8 cellular contexts compared by ENCODE assay signal in genomic region chr11:34358666-34359547, GRCh38. TPM values are rescaled to one million over a fixed set of nuclear protein-coding genes. Genes with fewer than 3 reads are reported as not detected.
A peak's percentile ranks its signal among the peaks of the same experiment; 100 is the strongest.
DNase-seq lines count a peak whose midpoint lies in the region; TF ChIP-seq lines count a peak whose summit lies in the region.

No MANE protein-coding gene starts in this region.

- TF ChIP-seq CTCF in AG04450 (IDR thresholded peaks at IDR 0.05; ENCODE audit: low read depth, low read length): peak; percentile 86
- TF ChIP-seq CTCF in right atrium auricular region (IDR thresholded peaks at IDR 0.05): peak; percentile 65 to 89
- peak; percentile 64 to 95 (median 88) for TF ChIP-seq CTCF in prostate gland (IDR thresholded peaks at IDR 0.05)
- TF ChIP-seq CTCF in uterus (IDR thresholded peaks at IDR 0.05): peak; percentile 75 to 96 (median 94)

- H3K4me3 ChIP-seq in AG04450 (ENCODE audit: low read depth, low read length): peak overlapping the region; percentile 58
- peak overlapping the region; percentile 38 to 77 for H3K4me3 ChIP-seq in right atrium auricular region
- peak overlapping the region; percentile 32 to 53 for H3K4me3 ChIP-seq in prostate gland
- H3K4me3 ChIP-seq in uterus: peak overlapping the region; percentile 41 to 47

- peaks cover 25% of the 10 kb centered on the region for H3K27me3 ChIP-seq in AG04450 (ENCODE audit: control insufficient read depth, insufficient read depth, low read length)
- H3K27me3 ChIP-seq in right atrium auricular region: no peaks in the 10 kb centered on the region
- H3K27me3 ChIP-seq in prostate gland (replicated peaks; ENCODE audit: insufficient read depth): no peaks in the 10 kb centered on the region
- H3K27me3 ChIP-seq in uterus: no peaks in the 10 kb centered on the region

- H3K27ac ChIP-seq in AG04450 (ENCODE audit: low read depth, low read length) (no peak overlapping the region), right atrium auricular region (peak overlapping the region; percentile 56 to 70), prostate gland (peak overlapping the region; percentile 76 to 79), uterus (peak overlapping the region; percentile 85 to 87)

- WGBS in prostate gland: under 1% methylated on average over 29 of the region's 41 CpGs

- H3K36me3 ChIP-seq in right atrium auricular region (no peaks in the 10 kb centered on the region), prostate gland (no peaks in the 10 kb centered on the region), uterus (no peaks in the 10 kb centered on the region)

- in situ Hi-C loops in GM18951 (cut with MboI; ENCODE audit: low sequenced_read_pairs, unreplicated experiment): no loop called here

- peak; percentile 25 for TF ChIP-seq POLR2A in GM18951 (IDR thresholded peaks at IDR 0.05; ENCODE audit: extremely low read depth, insufficient read depth, insufficient read length)
- peak; percentile 21 for TF ChIP-seq POLR2A in prostate gland (IDR thresholded peaks at IDR 0.05)
- peak in 1 of 2 donors; percentile 30 for TF ChIP-seq POLR2A in uterus (IDR thresholded peaks at IDR 0.05)

- H3K9me3 ChIP-seq in AG04450 (ENCODE audit: control insufficient read depth, insufficient read depth, low read length): no peaks in the 10 kb centered on the region; the same call in 1 of the 2 replicates
- H3K9me3 ChIP-seq in right atrium auricular region: no peaks in the 10 kb centered on the region
- no peaks in the 10 kb centered on the region for H3K9me3 ChIP-seq in prostate gland
- no peaks in the 10 kb centered on the region for H3K9me3 ChIP-seq in uterus

- DNase-seq in AG04450 (ENCODE audit: low read depth, low spot score): no peak
- DNase-seq in NCI-H1417 treated with DMSO at 0.1 percent for 48 hours (lab: John Stamatoyannopoulos, UW): peak; percentile 42
- DNase-seq in T-helper 22 cell (ENCODE audit: low read depth): peak; percentile 41
- peak in 54 of 58 donors; percentile 19 to 87 (median 62) for DNase-seq in anterior cingulate cortex (lab: John Stamatoyannopoulos, UW)
- peak; percentile 83 for DNase-seq in right atrium auricular region (ENCODE audit: low spot score)
- DNase-seq in prostate gland (ENCODE audit: low spot score): peak; percentile 72
- peak; percentile 80 to 83 for DNase-seq in uterus

- intact Hi-C loops in prostate gland (cut with DNase I): loop anchor here (1.0 to 10.0 kb wide), 7 partner anchors 78 to 536 kb away; partner anchors contain the start of genes CAPRIN1 and CAT
- intact Hi-C loops in uterus (cut with DNase I; ENCODE audit: low total_unique reads): loop anchor here (5.0 kb wide), 2 partner anchors 187 to 362 kb away; no protein-coding TSS in a partner anchor

- CTCF ChIA-PET in AG04450 (lab: Charles Lee): interaction anchor here (0.6 to 6.3 kb wide), 8 partner anchors 10 to 525 kb away, joined by 3 to 77 read pairs (median 4); no protein-coding TSS in a partner anchor

- peaks cover 0 to 41% of the 10 kb centered on the region in 2 donors for H3K4me1 ChIP-seq in right atrium auricular region
- peaks cover 6% of the 10 kb centered on the region for H3K4me1 ChIP-seq in prostate gland (replicated peaks)
- peaks cover 0 to 16% of the 10 kb centered on the region in 2 donors for H3K4me1 ChIP-seq in uterus

- POLR2A ChIA-PET in AG04450 (lab: Yijun Ruan, JAX): interaction anchor here (1.1 to 2.4 kb wide), 2 partner anchors 182 to 185 kb away, joined by 4 to 17 read pairs; no protein-coding TSS in a partner anchor

RNA-seq across cellular contexts. Expression of gene ABTB2, which starts 1.1 kb away (rescaled TPM):
- 0.43 and 0.58 TPM in 2 replicates for polyA plus RNA-seq in AG04450 (2011; rRNA removed)
- polyA minus RNA-seq in AG04450 (2011; rRNA and poly(A)+ RNA removed): 0.64 and 0.74 TPM in 2 replicates
- total RNA-seq in right atrium auricular region: 10 to 100 TPM; 27.0 to 27.4 TPM
- total RNA-seq in prostate gland: 10 to 100 TPM in 1 of 2 donors, 1 to 10 TPM in 1; 3.0 to 13.7 TPM
- 1 to 10 TPM; 2.9 to 8.2 (median 6.6) TPM for total RNA-seq in uterus
